In genomic region chr17:82627405-82627804, GRCh38 we compare ENCODE assay signal across 26 cellular contexts. TPM values are rescaled to one million over a fixed set of nuclear protein-coding genes. Genes with fewer than 3 reads are reported as not detected.
DNase-seq lines count a peak whose midpoint lies in the region; FAIRE-seq and TF ChIP-seq lines count a peak whose summit lies in the region.
"Had no signal": no experiment of that assay in that cellular context is flagged by ENCODE, and none has a peak within 500 bp of the region (broad histone marks: within the 10 kb centered on the region; RNA-seq: fewer than 3 reads in every experiment).

No MANE protein-coding gene starts in this region.

- H3K23me2 ChIP-seq in H1 (ENCODE audit: low read depth, low read length), result no peaks in the 10 kb centered on the region; the same call in 1 of the 2 replicates

- peaks cover 16 to 37% (median 21%) of the 10 kb centered on the region in 4 experiments for H3K36me3 ChIP-seq in H1 (ENCODE audit: control insufficient read depth in 2 of 4, insufficient read depth in 4 of 4, low read length in 3 of 4)
- peaks cover 39% of the 10 kb centered on the region for H3K36me3 ChIP-seq in Karpas-422 (ENCODE audit: insufficient read depth, low read length)
- peaks cover 26 to 79% of the 10 kb centered on the region in 2 donors for H3K36me3 ChIP-seq in neuronal stem cell (replicated peaks in 1 of 2; ENCODE audit: control insufficient read depth in 2 of 2, insufficient read depth in 2 of 2, low read length in 2 of 2)
- H3K36me3 ChIP-seq: neural progenitor cell had no signal

- H3K9me3 Mint-ChIP-seq in CD14-positive monocyte (peaks cover 0 to 1% (median 0%) of the 10 kb centered on the region in 7 donors), progenitor cell of endocrine pancreas (ENCODE audit: low read depth) (no peaks in the 10 kb centered on the region)
- H3K9me3 Mint-ChIP-seq: neural progenitor cell had no signal

- no peak overlapping the region for H3K56ac ChIP-seq in H1 (replicated peaks; ENCODE audit: insufficient read length, low read depth, low read length)

- H3K9me2 ChIP-seq in Karpas-422 (replicated peaks; ENCODE audit: insufficient read depth, low read length), result no peaks in the 10 kb centered on the region
- H3K9me2 ChIP-seq: SK-N-SH had no signal

- TF ChIP-seq POLR2A in H1 (IDR thresholded peaks at IDR 0.05; ENCODE audit: control extremely low read depth in 1 of 2, low read depth in 2 of 2, low read length in 2 of 2), result no peak

- H2AK5ac ChIP-seq in H1 (ENCODE audit: low read depth, low read length) (no peak overlapping the region), neuronal stem cell (ENCODE audit: low read depth, low read length) (no peak overlapping the region)

- TF ChIP-seq RAD21 in H1 (IDR thresholded peaks at IDR 0.05 in 1 of 2, conservative IDR thresholded peaks at IDR 0.05 in 1 of 2; ENCODE audit: low read depth in 2 of 2, low read length in 2 of 2), result no peak

- FAIRE-seq in H1 (lab: Jason Lieb, UNC) (no peak), D721Med (lab: Jason Lieb, UNC) (no peak)
- FAIRE-seq: endothelial cell of umbilical vein, urothelium cell line had no signal

- no peak for TF ChIP-seq EP300 in H1 (IDR thresholded peaks at IDR 0.05; ENCODE audit: borderline replicate concordance in 1 of 2, low read depth in 2 of 2, low read length in 2 of 2)

- POLR2A ChIA-PET in H1 (lab: Charles Lee; ENCODE audit: partially characterized antibody), result no interaction called here

- H2BK120ac ChIP-seq in H1 (replicated peaks; ENCODE audit: low read depth, low read length) (no peak overlapping the region), neuronal stem cell (ENCODE audit: low read depth, low read length) (no peak overlapping the region)

- H4K91ac ChIP-seq in H1 (replicated peaks; ENCODE audit: insufficient read length, low read length) (no peak overlapping the region), neuronal stem cell (ENCODE audit: low read depth, low read length, poor library complexity) (no peak overlapping the region)

- H4K20me1 ChIP-seq in H1 (replicated peaks in 1 of 2; ENCODE audit: control insufficient read depth in 1 of 2, insufficient read depth in 2 of 2, low read length in 2 of 2) (peaks cover 5 to 16% of the 10 kb centered on the region in 2 experiments), Karpas-422 (ENCODE audit: insufficient read depth, low read depth, low read length) (peaks cover 4% of the 10 kb centered on the region; the same call in 1 of the 2 replicates)

- no peak overlapping the region; the same call in 1 of the 2 replicates for H4K8ac ChIP-seq in H1 (ENCODE audit: extremely low read depth, insufficient read depth, low read length)
- no peak overlapping the region for H4K8ac ChIP-seq in neuronal stem cell (ENCODE audit: low read depth, low read length)

- no peaks in the 10 kb centered on the region for H3K27me3 ChIP-seq in H1 (replicated peaks in 1 of 4; ENCODE audit: control insufficient read depth in 3 of 4, extremely low read depth in 1 of 4, insufficient read depth in 3 of 4, low read length in 3 of 4)
- no peaks in the 10 kb centered on the region for H3K27me3 ChIP-seq in Karpas-422 (ENCODE audit: low read length)
- H3K27me3 ChIP-seq in neuronal stem cell (ENCODE audit: control insufficient read depth in 3 of 3, insufficient read depth in 3 of 3, low read depth in 1 of 3, low read length in 3 of 3), result no peaks in the 10 kb centered on the region
- H3K27me3 ChIP-seq: cardiac muscle cell, heart left ventricle, left lung, neural progenitor cell had no signal

- H2BK12ac ChIP-seq in H1 (ENCODE audit: low read depth, low read length), result no peak overlapping the region
- H2BK12ac ChIP-seq in neuronal stem cell (ENCODE audit: low read length), result no peak overlapping the region

- H3K4ac ChIP-seq in H1 (replicated peaks; ENCODE audit: insufficient read length, low read depth, low read length) (no peak overlapping the region), neuronal stem cell (ENCODE audit: low read length) (no peak overlapping the region)

- H3K18ac ChIP-seq in H1 (ENCODE audit: extremely low read depth, low read length) (no peak overlapping the region), neuronal stem cell (ENCODE audit: low read length) (no peak overlapping the region)

- H3K27ac ChIP-seq in H1 (ENCODE audit: low read depth, low read length) (no peak overlapping the region), Karpas-422 (ENCODE audit: low read length) (no peak overlapping the region), neuronal stem cell (replicated peaks; ENCODE audit: low read length) (no peak overlapping the region)
- H3K27ac ChIP-seq: C4-2B, cardiac muscle cell, neural progenitor cell had no signal

- CTCF ChIA-PET in H1 (lab: Charles Lee; ENCODE audit: partially characterized antibody), result interaction anchor here (4.3 kb wide), 1 partner anchor 11 kb away, joined by 18 read pairs; no protein-coding TSS in a partner anchor

- H2BK15ac ChIP-seq in H1 (ENCODE audit: low read length) (no peak overlapping the region), neuronal stem cell (ENCODE audit: low read length) (no peak overlapping the region)

- H3K9ac ChIP-seq in H1 (replicated peaks in 1 of 4; ENCODE audit: extremely low read depth in 1 of 4, low read depth in 3 of 4, low read length in 3 of 4), result no peak overlapping the region; a peak in 1 of 7 replicates
- H3K9ac ChIP-seq in Karpas-422 (ENCODE audit: low read length), result no peak overlapping the region
- H3K9ac ChIP-seq in neuronal stem cell (ENCODE audit: low read depth, low read length, poor library complexity), result no peak overlapping the region
- H3K9ac ChIP-seq: neural progenitor cell, SK-N-SH had no signal

- H4K5ac ChIP-seq in H1 (ENCODE audit: insufficient read length, low read depth, low read length), result no peak overlapping the region

- H2AFZ ChIP-seq in H1 (ENCODE audit: low read length) (no peak overlapping the region), Karpas-422 (ENCODE audit: low read length) (no peak overlapping the region), neuronal stem cell (ENCODE audit: low read length) (no peak overlapping the region)
- H2AFZ ChIP-seq: neural progenitor cell had no signal

- H3K4me1 ChIP-seq in H1 (replicated peaks in 1 of 4; ENCODE audit: control insufficient read depth in 3 of 4, insufficient read depth in 4 of 4, low read length in 3 of 4) (no peaks in the 10 kb centered on the region), Karpas-422 (ENCODE audit: low read length) (no peaks in the 10 kb centered on the region), neuronal stem cell (ENCODE audit: control insufficient read depth in 2 of 2, insufficient read depth in 1 of 2, low read depth in 1 of 2, low read length in 2 of 2) (no peaks in the 10 kb centered on the region)
- H3K4me1 ChIP-seq: neural progenitor cell had no signal

- H3K27ac Mint-ChIP-seq in CD14-positive monocyte (peak overlapping the region; percentile 81 to 95 (median 86)), progenitor cell of endocrine pancreas (peak overlapping the region; percentile 76)
- H3K27ac Mint-ChIP-seq: neural progenitor cell had no signal

- H3K4me3 ChIP-seq in H1 (ENCODE audit: extremely low read depth in 1 of 4, insufficient read depth in 2 of 4, low read depth in 3 of 4, low read length in 4 of 4) (no peak overlapping the region), Karpas-422 (ENCODE audit: low read length) (no peak overlapping the region), neuronal stem cell (ENCODE audit: low read length in 2 of 2) (peak overlapping the region in 1 of 2 donors; percentile 4)
- H3K4me3 ChIP-seq: cardiac muscle cell, heart left ventricle, left lung, neural progenitor cell had no signal

- no peak overlapping the region for H2BK20ac ChIP-seq in H1 (ENCODE audit: low read length)

- H3K4me1 Mint-ChIP-seq in CD14-positive monocyte (peaks cover 28% of the 10 kb centered on the region), progenitor cell of endocrine pancreas (ENCODE audit: low read depth) (no peaks in the 10 kb centered on the region)
- H3K4me1 Mint-ChIP-seq: neural progenitor cell had no signal

- 97% methylated on average over 21 of the region's 21 CpGs; no CpG with 5 or more reads in 1 of the 2 experiments for WGBS in H1 (ENCODE audit: extremely low coverage in 1 of 2, insufficient coverage in 1 of 2, insufficient read length in 1 of 2, insufficient replicate concordance in 2 of 2, low coverage in 1 of 2, low lambda C conversion rate in 2 of 2, missing lambda C conversion rate in 1 of 2), 2 experiments
- no CpG with 5 or more reads among the region's 21 CpGs for WGBS in neuronal stem cell (ENCODE audit: extremely low coverage in 2 of 2, insufficient read length in 2 of 2, insufficient replicate concordance in 1 of 2), 2 donors

- H3K14ac ChIP-seq in H1 (ENCODE audit: insufficient read length) (no peak overlapping the region), neuronal stem cell (ENCODE audit: low read length) (no peak overlapping the region)

- DNase-seq in CD14-positive monocyte (ENCODE audit: low spot score), result no peak
- peak; percentile 20 for DNase-seq in NCI-H526 treated with DMSO at 0.1 percent for 48 hours (lab: John Stamatoyannopoulos, UW)
- DNase-seq in H1 (ENCODE audit: low read depth in 1 of 2, low spot score in 2 of 2), result no peak
- no peak for DNase-seq in progenitor cell of endocrine pancreas (ENCODE audit: low spot score, unreplicated experiment)
- DNase-seq in D721Med (ENCODE audit: insufficient read length, low spot score), result no peak
- no peak for DNase-seq in Karpas-422
- DNase-seq in germinal center (ENCODE audit: low spot score), result no peak
- no peak for DNase-seq in neuronal stem cell (ENCODE audit: low spot score)
- DNase-seq: activated CD4-positive, alpha-beta T cell treated with anti-CD3 and anti-CD28 coated beads, Interleukin-2, amount 50 U/mL, for 48 hours; activated naive CD4-positive, alpha-beta T cell; activated T-cell treated with anti-CD3 and anti-CD28 coated beads for 4 hours; amygdala; GOT3; heart left ventricle; IMR-90; NCI-H1436; NCI-H524; RPMI8226; SK-N-SH; stimulated activated CD4-positive, alpha-beta T cell treated with anti-CD3 and anti-CD28 coated beads, Interleukin-4, amount 100 ng/mL, for 4 hours had no signal

- H3K4me2 ChIP-seq in H1 (ENCODE audit: insufficient read depth in 1 of 2, low read depth in 2 of 2, low read length in 2 of 2) (no peak overlapping the region), Karpas-422 (ENCODE audit: low read depth, low read length, poor library complexity, severe bottlenecking) (no peak overlapping the region), neuronal stem cell (ENCODE audit: insufficient read depth, low read length, poor library complexity, severe bottlenecking) (no peak overlapping the region)
- H3K4me2 ChIP-seq: neural progenitor cell, SK-N-SH had no signal

- intact Hi-C loops in CD14-positive monocyte (cut with micrococcal nuclease), result no loop called here

- no peaks in the 10 kb centered on the region for H3K9me3 ChIP-seq in H1 (ENCODE audit: insufficient read depth in 2 of 2, low read depth in 1 of 2, low read length in 1 of 2)
- H3K9me3 ChIP-seq in Karpas-422 (ENCODE audit: low read length), result no peaks in the 10 kb centered on the region
- H3K9me3 ChIP-seq in neuronal stem cell (replicated peaks in 1 of 2; ENCODE audit: control insufficient read depth in 2 of 2, insufficient read depth in 1 of 2, low read depth in 1 of 2, low read length in 2 of 2), result no peaks in the 10 kb centered on the region
- H3K9me3 ChIP-seq: heart left ventricle, left lung, SK-N-SH had no signal

- H3K36me3 Mint-ChIP-seq in CD14-positive monocyte, result peaks cover 50 to 83% of the 10 kb centered on the region in 2 donors
- peaks cover 26% of the 10 kb centered on the region for H3K36me3 Mint-ChIP-seq in progenitor cell of endocrine pancreas (ENCODE audit: insufficient read depth)

- no peak overlapping the region for H3K23ac ChIP-seq in H1 (ENCODE audit: insufficient read length)
- no peak overlapping the region for H3K23ac ChIP-seq in neuronal stem cell (ENCODE audit: low read depth, low read length, poor library complexity)

- H3K27me3 Mint-ChIP-seq in CD14-positive monocyte (ENCODE audit: low read depth in 3 of 3) (peaks cover 0 to 3% (median 0%) of the 10 kb centered on the region in 3 donors), progenitor cell of endocrine pancreas (no peaks in the 10 kb centered on the region)

- peak overlapping the region; percentile 64 to 70 for H3K4me3 Mint-ChIP-seq in CD14-positive monocyte
- no peak overlapping the region for H3K4me3 Mint-ChIP-seq in progenitor cell of endocrine pancreas (ENCODE audit: low read depth)
- H3K4me3 Mint-ChIP-seq: neural progenitor cell had no signal

- no peak for TF ChIP-seq CTCF in CD14-positive monocyte (IDR thresholded peaks at IDR 0.05)
- no peak for TF ChIP-seq CTCF in H1 (IDR thresholded peaks at IDR 0.05; ENCODE audit: control extremely low read depth in 1 of 3, insufficient read depth in 1 of 3, low read depth in 1 of 3, low read length in 3 of 3)
- TF ChIP-seq CTCF in progenitor cell of endocrine pancreas (IDR thresholded peaks at IDR 0.05; ENCODE audit: unreplicated experiment), result no peak
- TF ChIP-seq CTCF in D721Med (IDR thresholded peaks at IDR 0.05; ENCODE audit: insufficient read depth, missing control alignments), result no peak

- H2BK5ac ChIP-seq in H1 (ENCODE audit: low read depth, low read length) (0 out of 2 replicates have a peak overlapping the region, but pooled peaks have one; percentile 44), neuronal stem cell (ENCODE audit: low read length) (no peak overlapping the region)

- H3K79me1 ChIP-seq in H1 (ENCODE audit: low read depth, low read length) (peaks cover 9% of the 10 kb centered on the region), neuronal stem cell (ENCODE audit: low read depth, low read length) (no peaks in the 10 kb centered on the region)

- H3K79me2 ChIP-seq in H1 (ENCODE audit: control insufficient read depth in 1 of 2, insufficient read depth in 2 of 2, low read length in 2 of 2) (peaks cover 0 to 25% of the 10 kb centered on the region in 2 experiments; a peak in 3 of 4 replicates), Karpas-422 (ENCODE audit: low read length) (peaks cover 30% of the 10 kb centered on the region)

RNA-seq across cellular contexts. Expression of gene WDR45B, which starts 20.8 kb away (rescaled TPM):
- 10 to 100 TPM; 42.6 to 60.3 TPM for polyA plus RNA-seq in CD14-positive monocyte
- 82.0 and 88.8 TPM in 2 replicates for total RNA-seq in H1 (2021; fragmentation: NEBNext Ultra II Directional; extraction: Animal tissue kit (Norgen Biotek cat#: 25700))
- 100 and 101 TPM in 2 replicates for polyA plus RNA-seq in H1 (2011; rRNA removed)
- 110 TPM for polyA plus RNA-seq in H1 (2011; cell fraction: cytosol; rRNA removed)
- 107 TPM for polyA plus RNA-seq in H1 (2011; cell fraction: nucleus; rRNA removed)
- polyA plus RNA-seq in H1 (2012, experiment 1 of 2), result 81.1 to 86.2 TPM (median 86.2 TPM) in 4 replicates
- 57.9 TPM for polyA plus RNA-seq in H1 (2012, experiment 2 of 2)
- 70.1 TPM for polyA plus RNA-seq in H1 (2013, experiment 1 of 2)
- polyA plus RNA-seq in H1 (2013, experiment 2 of 2), result 72.8 TPM
- polyA minus RNA-seq in H1 (2011; rRNA and poly(A)+ RNA removed), result 93.1 and 96.5 TPM in 2 replicates
- 50.5 TPM for polyA minus RNA-seq in H1 (2011; cell fraction: cytosol; rRNA and poly(A)+ RNA removed)
- polyA minus RNA-seq in H1 (2011; cell fraction: nucleus; rRNA and poly(A)+ RNA removed), result 34.8 TPM
- total RNA-seq in progenitor cell of endocrine pancreas, result 75.8 and 77.6 TPM in 2 replicates
- 55.8 and 58.9 TPM in 2 replicates for total RNA-seq in Karpas-422 (2014; rRNA removed; shearing (Covaris generic); ENCODE audit: low replicate concordance)
- polyA plus RNA-seq in neuronal stem cell (2013, experiment 1 of 2), result 67.8 TPM
- 69.8 TPM for polyA plus RNA-seq in neuronal stem cell (2013, experiment 2 of 2)
